18 cellular contexts compared by ENCODE assay signal in genomic region chr6:154989457-154989856, GRCh38. TPM values are rescaled to one million over a fixed set of nuclear protein-coding genes. Genes with fewer than 3 reads are reported as not detected.
A peak's percentile ranks its signal among the peaks of the same experiment; 100 is the strongest.
DNase-seq lines count a peak whose midpoint lies in the region; ATAC-seq and TF ChIP-seq lines count a peak whose summit lies in the region.
"Had no signal": no experiment of that assay in that cellular context is flagged by ENCODE, and none has a peak within 500 bp of the region (broad histone marks: within the 10 kb centered on the region; RNA-seq: fewer than 3 reads in every experiment).

No MANE protein-coding gene starts in this region.

- in situ Hi-C loops in GM13977 (cut with MboI; ENCODE audit: low pct_unique_long_range_greater_than_20kb, low sequenced_read_pairs, unreplicated experiment), result no loop called here

- H3K4me1 ChIP-seq in thyroid gland, result peaks cover 3 to 10% of the 10 kb centered on the region in 2 donors
- peaks cover 0 to 7% (median 0%) of the 10 kb centered on the region in 9 donors for H3K4me1 ChIP-seq in heart right ventricle
- H3K4me1 ChIP-seq: HAP-1 had no signal

- H3K27ac ChIP-seq in thyroid gland (peak overlapping the region in 1 of 3 donors; percentile 7), heart right ventricle (no peak overlapping the region)
- H3K27ac ChIP-seq: A549 had no signal

- ATAC-seq in heart right ventricle, result no peak
- ATAC-seq in HG02884 (IDR thresholded peaks at IDR 0.05; ENCODE audit: unreplicated experiment), result no peak
- ATAC-seq: A549; CD8-positive, alpha-beta T cell; HepG2; K562 had no signal

- DNase-seq in H7 (peak; percentile 39), fibroblast of pulmonary artery (ENCODE audit: low read depth) (peak; percentile 24), medulla oblongata (ENCODE audit: extremely low spot score) (peak; percentile 37), thyroid gland (peak; percentile 55 to 58), heart right ventricle (no peak), T1000 (lab: John Stamatoyannopoulos, UW) (no peak), GM13977 (ENCODE audit: low spot score) (no peak)
- DNase-seq: CD8-positive, alpha-beta T cell; COR-L47; DMS153; DMS79 treated with DMSO at 0.1 percent for 48 hours; EL; GDM1 had no signal

- H3K27me3 ChIP-seq in H7 (ENCODE audit: control insufficient read depth, insufficient read depth, low read length), result peaks cover 4% of the 10 kb centered on the region
- no peaks in the 10 kb centered on the region for H3K27me3 ChIP-seq in thyroid gland
- H3K27me3 ChIP-seq in heart right ventricle, result peaks cover 0 to 7% (median 0%) of the 10 kb centered on the region in 7 donors

- intact Hi-C loops in thyroid gland (cut with DNase I), result no loop called here
- intact Hi-C loops in heart right ventricle (cut with DNase I), result no loop called here

- 27 to 52% methylated on average over 7 of the region's 7 CpGs for WGBS in thyroid gland, 2 donors
- WGBS in heart right ventricle, 2 donors, result 94 to 98% methylated on average over 7 of the region's 7 CpGs

- TF ChIP-seq CTCF in fibroblast of pulmonary artery (IDR thresholded peaks at IDR 0.05; ENCODE audit: low read length, missing control alignments) (no peak), thyroid gland (IDR thresholded peaks at IDR 0.05) (peak in 1 of 6 experiments; percentile 10), heart right ventricle (IDR thresholded peaks at IDR 0.05) (no peak), GM13977 (IDR thresholded peaks at IDR 0.05; ENCODE audit: extremely low read depth, insufficient read depth, missing control alignments) (no peak)

- no peaks in the 10 kb centered on the region for H3K9me3 ChIP-seq in thyroid gland
- H3K9me3 ChIP-seq in heart right ventricle, result no peaks in the 10 kb centered on the region
- H3K9me3 ChIP-seq: A549, HAP-1 had no signal

- no peak overlapping the region for H3K4me3 ChIP-seq in H7 (ENCODE audit: insufficient read depth, low read depth, low read length)
- no peak overlapping the region for H3K4me3 ChIP-seq in fibroblast of pulmonary artery (replicated peaks; ENCODE audit: low read depth, low read length)
- H3K4me3 ChIP-seq in thyroid gland (replicated peaks in 1 of 3), result no peak overlapping the region
- H3K4me3 ChIP-seq in heart right ventricle, result no peak overlapping the region
- H3K4me3 ChIP-seq: A549, HAP-1, K562 had no signal

- no peak for TF ChIP-seq POLR2A in thyroid gland (IDR thresholded peaks at IDR 0.05)

- no peaks in the 10 kb centered on the region for H3K36me3 ChIP-seq in H7 (replicated peaks; ENCODE audit: control insufficient read depth, insufficient read depth, low read length)
- H3K36me3 ChIP-seq in thyroid gland, result no peaks in the 10 kb centered on the region
- no peaks in the 10 kb centered on the region for H3K36me3 ChIP-seq in heart right ventricle
- H3K36me3 ChIP-seq: HAP-1 had no signal

RNA-seq across cellular contexts. Expression of gene TIAM2, which starts 5.7 kb away (rescaled TPM):
- total RNA-seq in H7 (2014; rRNA removed; shearing (Covaris generic)), result 10.2 and 12.0 TPM in 2 replicates
- total RNA-seq in thyroid gland (10 to 100 TPM; 11.1 to 26.1 (median 18.5) TPM), heart right ventricle (10 to 100 TPM in 7 of 10 donors, 1 to 10 TPM in 3; 7.8 to 22.5 (median 14.0) TPM)
- 1 to 10 TPM; 4.3 to 7.5 TPM for polyA plus RNA-seq in heart right ventricle

Comparison
In these comparisons a context has a peak if more than half of its experiments do, and no peak if none do; other contexts are left out.
1. DNase-seq: peak in H7 (single experiment), fibroblast of pulmonary artery (single experiment), medulla oblongata (single experiment) and thyroid gland (2 of 2); none in heart right ventricle (0 of 2), T1000 (single experiment) and GM13977 (single experiment).